Comparison of ENCODE assay signal across 20 cellular contexts in genomic region chr1:191913234-191913948, GRCh38.
DNase-seq lines count a peak whose midpoint lies in the region; ATAC-seq and TF ChIP-seq lines count a peak whose summit lies in the region.
"Had no signal": no experiment of that assay in that cellular context is flagged by ENCODE, and none has a peak within 500 bp of the region (broad histone marks: within the 10 kb centered on the region; RNA-seq: fewer than 3 reads in every experiment).

No MANE protein-coding gene starts in this region.

- H3K9ac ChIP-seq in SK-N-MC (ENCODE audit: insufficient read length): no peak overlapping the region
- H3K9ac ChIP-seq: BLaER1 had no signal

- H3K4me3 ChIP-seq in AG04449 (ENCODE audit: low read depth, low read length) (no peak overlapping the region), SK-N-MC (no peak overlapping the region), lower leg skin (ENCODE audit: low read depth, poor library complexity, severe bottlenecking) (no peak overlapping the region), vagina (no peak overlapping the region)
- H3K4me3 ChIP-seq: BLaER1 had no signal

- H3K9me3 ChIP-seq in SK-N-MC (ENCODE audit: low read depth, low read length) (no peaks in the 10 kb centered on the region), vagina (no peaks in the 10 kb centered on the region)

- H3K4me1 ChIP-seq in vagina: no peaks in the 10 kb centered on the region
- H3K4me1 ChIP-seq: BLaER1 had no signal

- CTCF ChIA-PET in AG04449 (lab: Yijun Ruan, JAX): no interaction called here

- TF ChIP-seq CTCF in AG04449 (IDR thresholded peaks at IDR 0.05; ENCODE audit: insufficient read depth, low read length, missing control alignments) (no peak), lower leg skin (IDR thresholded peaks at IDR 0.05) (no peak), vagina (IDR thresholded peaks at IDR 0.05) (no peak)

- H3K27me3 ChIP-seq in vagina: no peaks in the 10 kb centered on the region
- H3K27me3 ChIP-seq: BLaER1 had no signal

- TF ChIP-seq POLR2A in lower leg skin (IDR thresholded peaks at IDR 0.05): no peak
- TF ChIP-seq POLR2A in vagina (IDR thresholded peaks at IDR 0.05): no peak

- H3K36me3 ChIP-seq in SK-N-MC (ENCODE audit: insufficient read depth, low read length) (no peaks in the 10 kb centered on the region), vagina (no peaks in the 10 kb centered on the region)
- H3K36me3 ChIP-seq: BLaER1 had no signal

- H3K27ac ChIP-seq in SK-N-MC (peak overlapping the region; percentile 27; the same call in 1 of the 2 replicates), vagina (no peak overlapping the region)
- H3K27ac ChIP-seq: BLaER1 had no signal

- POLR2A ChIA-PET in AG04449 (lab: Yijun Ruan, JAX): no interaction called here

- peak; percentile 4 for ATAC-seq in HG03342 (IDR thresholded peaks at IDR 0.05; ENCODE audit: unreplicated experiment)
- no peak for ATAC-seq in left colon
- ATAC-seq: HCT116, Panc1, T-cell had no signal

- peak; percentile 7 for DNase-seq in AG04449 (ENCODE audit: low read depth, low spot score)
- DNase-seq in SK-N-MC (ENCODE audit: low read depth, low spot score): no peak
- DNase-seq in renal cortical epithelial cell (ENCODE audit: low read depth): peak; percentile 21
- DNase-seq in lower leg skin (ENCODE audit: low spot score in 2 of 2): no peak
- DNase-seq in vagina (ENCODE audit: extremely low spot score in 2 of 2): no peak
- DNase-seq in left colon: no peak
- DNase-seq: CD4-positive, alpha-beta T cell; COR-L47; DMS 273 treated with DMSO at 0.1 percent for 48 hours; GOT3; MV-4-11; NCI-H1105 treated with DMSO at 0.1 percent for 48 hours; NCI-H1694 treated with DMSO at 0.1 percent for 48 hours; NCI-H2081 treated with DMSO at 0.1 percent for 48 hours; NCI-H774; T-cell had no signal

- intact Hi-C loops in lower leg skin (cut with DNase I; ENCODE audit: low total_unique reads): no loop called here
- intact Hi-C loops in vagina (cut with DNase I): no loop called here
- intact Hi-C loops in left colon (cut with DNase I, micrococcal nuclease): no loop called here

Comparison
In these comparisons a context has a peak if more than half of its experiments do, and no peak if none do; other contexts are left out.
1. DNase-seq: peak in AG04449 (single experiment) and renal cortical epithelial cell (single experiment); none in SK-N-MC (single experiment), lower leg skin (0 of 2), vagina (0 of 2) and left colon (0 of 2).